Comparison of ENCODE assay signal across 8 cellular contexts in the genomic region with DNA sequence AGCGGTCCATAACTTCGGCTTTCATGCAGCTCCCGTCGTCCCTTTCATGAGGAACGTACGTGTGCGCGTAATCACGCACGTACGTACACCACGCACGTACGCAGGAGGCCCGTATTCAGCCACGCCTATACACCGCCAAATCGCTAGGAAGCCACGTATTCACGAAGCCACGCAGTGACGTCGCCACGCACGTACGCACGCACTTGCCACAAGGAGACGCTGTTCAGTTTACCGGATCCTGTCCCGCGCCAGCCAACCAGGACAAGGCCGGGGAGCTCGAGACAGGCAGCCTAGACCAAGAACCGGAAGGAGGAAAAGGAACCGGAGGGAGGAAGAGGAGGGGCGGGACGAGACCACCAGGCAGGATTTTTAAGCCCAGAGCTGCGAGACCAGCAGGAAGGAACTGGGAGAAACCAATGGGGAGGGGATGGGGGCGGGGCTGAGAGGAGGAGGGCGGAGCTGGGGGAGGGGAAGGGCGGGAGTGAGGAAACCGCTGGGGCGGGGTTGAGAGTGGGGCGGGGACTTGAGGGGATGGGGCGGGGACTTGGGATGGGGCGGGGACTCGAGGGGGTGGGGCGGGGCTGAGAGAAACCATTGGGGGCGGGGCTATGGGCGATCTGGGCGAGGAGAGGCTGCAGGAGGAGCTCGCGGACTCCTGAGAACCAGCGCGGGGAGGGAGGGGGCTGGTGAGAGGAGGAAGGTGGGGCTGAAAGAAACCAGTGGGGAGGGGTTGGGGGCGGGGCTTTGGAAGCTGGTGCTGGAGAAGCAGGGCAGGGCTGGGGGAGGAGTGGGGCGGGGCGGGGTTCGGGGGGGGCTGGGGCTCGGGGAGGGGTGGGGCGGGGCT.
DNase-seq lines count a peak whose midpoint lies in the region; ATAC-seq lines count a peak whose summit lies in the region.

TSS of gene EOLA2 (minus strand) at position 65 of the 844 bp plus-strand sequence. CDS start 4,617 bp downstream, outside the sequence.

- H3K9me3 Mint-ChIP-seq in effector memory CD8-positive, alpha-beta T cell, result no peaks in the 10 kb centered on the region

- peaks cover 21% of the 10 kb centered on the region for H3K36me3 Mint-ChIP-seq in effector memory CD8-positive, alpha-beta T cell (ENCODE audit: insufficient read depth)

- DNase-seq in COR-L47 (lab: John Stamatoyannopoulos, UW), result peak; percentile 93
- peak; percentile 1 to 95 (median 86) for DNase-seq in HUDEP-2 (lab: John Stamatoyannopoulos, UW; ENCODE audit: unreplicated experiment in 76 of 76)
- DNase-seq in NOMO-1 treated with dmso at 0.1 percent for 144 hours (lab: John Stamatoyannopoulos, UW; ENCODE audit: unreplicated experiment), result peak; percentile 88
- DNase-seq in activated CD8-positive, alpha-beta memory T cell treated with anti-CD3 and anti-CD28 coated beads for 48 hours (ENCODE audit: low read depth in 2 of 3, low spot score in 2 of 3), result peak; percentile 44 to 75 (median 69)
- peak; percentile 87 to 88 (median 88) for DNase-seq in effector memory CD8-positive, alpha-beta T cell
- peak; percentile 95 for DNase-seq in medulla oblongata (ENCODE audit: extremely low spot score)
- peak; percentile 79 for DNase-seq in stimulated activated CD8-positive, alpha-beta memory T cell treated with anti-CD3 and anti-CD28 coated beads, Interleukin-12 subunit alpha, Interleukin-12 subunit beta, amount 100 ng/mL, for 1 hour (ENCODE audit: low read depth)

- peak; percentile 66 for ATAC-seq in GM21381 (IDR thresholded peaks at IDR 0.05; ENCODE audit: unreplicated experiment)
- ATAC-seq in effector memory CD8-positive, alpha-beta T cell (replicated peaks), result peak; percentile 59

- no peaks in the 10 kb centered on the region for H3K27me3 Mint-ChIP-seq in effector memory CD8-positive, alpha-beta T cell

- peak within 1 kb of the TSS; percentile 90 to 91 for H3K4me3 Mint-ChIP-seq in effector memory CD8-positive, alpha-beta T cell

- peaks cover 0 to 6% of the 10 kb centered on the region in 2 donors for H3K4me1 Mint-ChIP-seq in effector memory CD8-positive, alpha-beta T cell (ENCODE audit: low read depth in 2 of 2)

- H3K27ac Mint-ChIP-seq in effector memory CD8-positive, alpha-beta T cell, result peak within 1 kb of the TSS; percentile 94 to 98

Comparison
In these comparisons a context has a peak if more than half of its experiments do, and no peak if none do; other contexts are left out.
1. Peak in every context shown above with its lines: DNase-seq and ATAC-seq.